ENCODE assay signal across 1 cellular context in genomic region chr1:175003521-175003920, GRCh38.
TF ChIP-seq lines count a peak whose summit lies in the region.

No MANE protein-coding gene starts in this region.

TF ChIP-seq in GM12878, 131 proteins besides CTCF, POLR2A, EP300 and RAD21:
- TF ChIP-seq TCF7 (IDR thresholded peaks at IDR 0.05; ENCODE audit: borderline replicate concordance) (no peak), MYC (IDR thresholded peaks at IDR 0.05; ENCODE audit: insufficient read depth, insufficient read length, insufficient replicate concordance, low read length, severe bottlenecking) (no peak), EZH2 (IDR thresholded peaks at IDR 0.05; ENCODE audit: borderline replicate concordance, control insufficient read depth, low read depth, low read length) (no peak)
